20 cellular contexts compared by ENCODE assay signal in genomic region chr1:68211781-68212180, GRCh38. TPM values are rescaled to one million over a fixed set of nuclear protein-coding genes. Genes with fewer than 3 reads are reported as not detected.
A peak's percentile ranks its signal among the peaks of the same experiment; 100 is the strongest.
DNase-seq lines count a peak whose midpoint lies in the region; ATAC-seq and TF ChIP-seq lines count a peak whose summit lies in the region.
"Had no signal": no experiment of that assay in that cellular context is flagged by ENCODE, and none has a peak within 500 bp of the region (broad histone marks: within the 10 kb centered on the region; RNA-seq: fewer than 3 reads in every experiment).

No MANE protein-coding gene starts in this region.

- no peak for TF ChIP-seq CTCF in chondrocyte (IDR thresholded peaks at IDR 0.05)
- TF ChIP-seq CTCF in neural crest cell (conservative IDR thresholded peaks at IDR 0.05): no peak
- TF ChIP-seq CTCF in CD14-positive monocyte (IDR thresholded peaks at IDR 0.05): no peak

- no peak for ATAC-seq in activated T-cell treated with anti-CD3 and anti-CD28 coated beads, Interleukin-2, amount 50 U/mL, for 4 hours
- ATAC-seq: GM23338, HepG2 had no signal

- DNase-seq in chondrocyte (ENCODE audit: low spot score) (no peak), kidney glomerular epithelial cell (lab: John Stamatoyannopoulos, UW) (peak; percentile 35), neural crest cell (ENCODE audit: low read depth, low spot score) (no peak), SIG-M5 treated with dmso at 0.1 percent for 504 hours (lab: John Stamatoyannopoulos, UW; ENCODE audit: unreplicated experiment) (no peak), CD14-positive monocyte (ENCODE audit: low spot score) (no peak), A172 (ENCODE audit: low spot score) (no peak)
- no peak for DNase-seq in activated T-cell treated with anti-CD3 and anti-CD28 coated beads, Interleukin-2, amount 50 U/mL, for 4 hours
- DNase-seq: CD4-positive, alpha-beta memory T cell; DND-41; KBM-7; MM.1S; NCI-H1048; NCI-H1417 treated with DMSO at 0.1 percent for 48 hours; NCI-H187; NCI-H446; NCI-H526 treated with DMSO at 0.1 percent for 48 hours; Right ventricle myocardium superior; SK-N-SH had no signal

- peaks cover 66% of the 10 kb centered on the region for H3K4me1 Mint-ChIP-seq in chondrocyte (ENCODE audit: low read depth)
- peaks cover 56% of the 10 kb centered on the region for H3K4me1 Mint-ChIP-seq in neural crest cell
- peaks cover 57% of the 10 kb centered on the region for H3K4me1 Mint-ChIP-seq in CD14-positive monocyte
- H3K4me1 Mint-ChIP-seq in activated T-cell treated with anti-CD3 and anti-CD28 coated beads, Interleukin-2, amount 50 U/mL, for 4 hours (ENCODE audit: low read depth): no peaks in the 10 kb centered on the region
- H3K4me1 Mint-ChIP-seq: CD4-positive, alpha-beta memory T cell had no signal

- H3K27ac Mint-ChIP-seq in chondrocyte (ENCODE audit: unreplicated experiment): peak overlapping the region; percentile 10
- H3K27ac Mint-ChIP-seq in neural crest cell (ENCODE audit: unreplicated experiment): peak overlapping the region; percentile 6
- H3K27ac Mint-ChIP-seq in CD14-positive monocyte: no peak overlapping the region
- H3K27ac Mint-ChIP-seq: CD4-positive, alpha-beta memory T cell; GM23338 had no signal

- intact Hi-C loops in CD14-positive monocyte (cut with micrococcal nuclease): no loop called here

- H3K4me3 Mint-ChIP-seq in chondrocyte (ENCODE audit: unreplicated experiment) (no peak overlapping the region), neural crest cell (peak overlapping the region; percentile 11), CD14-positive monocyte (no peak overlapping the region)
- no peak overlapping the region for H3K4me3 Mint-ChIP-seq in activated T-cell treated with anti-CD3 and anti-CD28 coated beads, Interleukin-2, amount 50 U/mL, for 4 hours
- H3K4me3 Mint-ChIP-seq: CD4-positive, alpha-beta memory T cell; GM23338 had no signal

- no peaks in the 10 kb centered on the region for H3K27me3 Mint-ChIP-seq in chondrocyte (ENCODE audit: low read depth)
- no peaks in the 10 kb centered on the region for H3K27me3 Mint-ChIP-seq in neural crest cell (ENCODE audit: low read depth)
- H3K27me3 Mint-ChIP-seq in CD14-positive monocyte (ENCODE audit: low read depth in 3 of 3): peaks cover 1 to 8% (median 5%) of the 10 kb centered on the region in 3 donors
- peaks cover 3% of the 10 kb centered on the region for H3K27me3 Mint-ChIP-seq in activated T-cell treated with anti-CD3 and anti-CD28 coated beads, Interleukin-2, amount 50 U/mL, for 4 hours (ENCODE audit: low read depth)

- H3K36me3 Mint-ChIP-seq in chondrocyte (ENCODE audit: low read depth): no peaks in the 10 kb centered on the region
- peaks cover 4% of the 10 kb centered on the region for H3K36me3 Mint-ChIP-seq in neural crest cell (ENCODE audit: low read depth)
- H3K36me3 Mint-ChIP-seq in CD14-positive monocyte: peaks cover 5 to 11% of the 10 kb centered on the region in 2 donors
- H3K36me3 Mint-ChIP-seq in activated T-cell treated with anti-CD3 and anti-CD28 coated beads, Interleukin-2, amount 50 U/mL, for 4 hours (ENCODE audit: insufficient read depth): no peaks in the 10 kb centered on the region
- H3K36me3 Mint-ChIP-seq: CD4-positive, alpha-beta memory T cell had no signal

- H3K9me3 Mint-ChIP-seq in chondrocyte (ENCODE audit: low read depth) (no peaks in the 10 kb centered on the region), neural crest cell (no peaks in the 10 kb centered on the region), CD14-positive monocyte (peaks cover 0 to 4% (median 0%) of the 10 kb centered on the region in 7 donors)
- H3K9me3 Mint-ChIP-seq in activated T-cell treated with anti-CD3 and anti-CD28 coated beads, Interleukin-2, amount 50 U/mL, for 4 hours: peaks cover 3% of the 10 kb centered on the region
- H3K9me3 Mint-ChIP-seq: GM23338 had no signal

RNA-seq across cellular contexts. Expression of gene WLS, which starts 20.5 kb away (rescaled TPM):
- total RNA-seq in chondrocyte (149 to 207 TPM (median 160 TPM) in 3 replicates), neural crest cell (147 and 152 TPM in 2 replicates)
- polyA plus RNA-seq in CD14-positive monocyte: 10 to 100 TPM; 34.6 to 46.3 TPM
- total RNA-seq in A172 (2014; rRNA removed; shearing (Covaris generic)): 32.3 and 49.4 TPM in 2 replicates
- total RNA-seq in activated T-cell treated with anti-CD3 and anti-CD28 coated beads, Interleukin-2, amount 50 U/mL, for 4 hours: under 1 TPM; 0.23 to 0.33 (median 0.32) TPM
- total RNA-seq: CD4-positive, alpha-beta memory T cell; HepG2 had no signal
- polyA plus RNA-seq: CD4-positive, alpha-beta memory T cell; HepG2 had no signal

Comparison
In these comparisons a context has a peak if more than half of its experiments do, and no peak if none do; other contexts are left out.
1. H3K27ac Mint-ChIP-seq: peak in chondrocyte (single experiment) and neural crest cell (single experiment); none in CD14-positive monocyte (0 of 7).
2. RNA of gene WLS, which starts 20.5 kb away (total RNA-seq): 147 to 152 TPM in neural crest cell, 149 to 207 TPM in chondrocyte and 32.3 to 49.4 TPM in A172; 0.23 to 0.33 TPM in activated T-cell treated with anti-CD3 and anti-CD28 coated beads, Interleukin-2, amount 50 U/mL, for 4 hours; every median in the first group is over 10 times any median in the second.